In the genomic region with DNA sequence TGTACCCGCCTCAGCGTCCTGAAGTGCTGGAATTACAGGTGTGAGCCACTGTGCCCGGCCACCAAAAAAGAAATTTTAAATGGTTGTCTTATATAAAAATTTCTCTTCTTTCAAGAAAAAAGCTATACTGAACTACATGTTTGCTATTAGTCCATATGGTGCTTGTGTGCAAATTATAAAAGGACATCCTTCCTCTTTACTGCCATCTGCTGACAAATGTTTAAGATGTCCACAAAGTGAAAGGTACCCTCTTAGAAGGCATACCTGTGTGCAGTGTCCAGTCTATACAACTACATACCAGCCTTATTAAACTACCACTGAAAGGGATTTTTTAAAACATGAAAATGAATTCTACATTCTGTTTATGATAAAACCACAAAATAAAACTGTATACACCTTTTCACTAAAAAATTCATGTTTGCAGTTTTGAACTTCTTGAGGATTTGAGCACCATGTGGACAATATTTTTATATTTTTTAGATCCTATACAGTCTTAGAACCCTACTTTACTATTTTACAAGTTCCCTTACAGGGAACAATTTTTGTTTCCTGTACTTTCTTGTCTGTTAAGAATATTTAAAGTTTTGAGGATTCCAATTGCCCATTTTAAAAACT, we compare ENCODE assay signal across 8 cellular contexts. TPM values are rescaled to one million over a fixed set of nuclear protein-coding genes. Genes with fewer than 3 reads are reported as not detected.
DNase-seq lines count a peak whose midpoint lies in the region; ATAC-seq and TF ChIP-seq lines count a peak whose summit lies in the region.

No MANE protein-coding gene starts in this region.

- H3K9me3 ChIP-seq in tibial nerve = no peaks in the 10 kb centered on the region

- TF ChIP-seq CTCF in foreskin keratinocyte (conservative IDR thresholded peaks at IDR 0.05) (peak; percentile 60), tibial nerve (IDR thresholded peaks at IDR 0.05) (peak in 1 of 5 experiments; percentile 21)

- H3K4me3 ChIP-seq in tibial nerve = no peak overlapping the region

- H3K36me3 ChIP-seq in tibial nerve = peaks cover 0 to 58% (median 14%) of the 10 kb centered on the region in 3 donors

- TF ChIP-seq EP300 in tibial nerve (IDR thresholded peaks at IDR 0.05) = no peak

- intact Hi-C loops in activated CD4-positive, alpha-beta memory T cell treated with anti-CD3 and anti-CD28 coated beads for 36 hours (cut with micrococcal nuclease) = loop anchor here (2.0 kb wide), 2 partner anchors 64 to 254 kb away; partner anchors contain the start of gene ARID4A

- POLR2A ChIA-PET in activated CD4-positive, alpha-beta memory T cell treated with anti-CD3 and anti-CD28 coated beads for 36 hours (lab: Charles Lee) = no interaction called here

- no peaks in the 10 kb centered on the region for H3K9me3 Mint-ChIP-seq in activated CD4-positive, alpha-beta memory T cell treated with anti-CD3 and anti-CD28 coated beads for 36 hours

- peak; percentile 9 for DNase-seq in DMS79 (lab: John Stamatoyannopoulos, UW)
- peak; percentile 12 for DNase-seq in HuH-7.5 (ENCODE audit: low spot score)
- peak; percentile 50 for DNase-seq in RKO (ENCODE audit: low spot score)
- peak in 1 of 2 donors; percentile 23 for DNase-seq in foreskin keratinocyte
- no peak for DNase-seq in activated CD4-positive, alpha-beta memory T cell treated with anti-CD3 and anti-CD28 coated beads for 36 hours
- no peak for DNase-seq in mucosa of gallbladder (ENCODE audit: low spot score)
- no peak for DNase-seq in tibial nerve (ENCODE audit: low spot score in 2 of 2)

- peaks cover 29% of the 10 kb centered on the region for H3K36me3 Mint-ChIP-seq in activated CD4-positive, alpha-beta memory T cell treated with anti-CD3 and anti-CD28 coated beads for 36 hours

- peak; percentile 78 for ATAC-seq in foreskin keratinocyte
- no peak for ATAC-seq in GM18505 (IDR thresholded peaks at IDR 0.05; ENCODE audit: unreplicated experiment)

- H3K4me1 ChIP-seq in foreskin keratinocyte (no peaks in the 10 kb centered on the region), tibial nerve (no peaks in the 10 kb centered on the region)

- no peaks in the 10 kb centered on the region for H3K27me3 Mint-ChIP-seq in activated CD4-positive, alpha-beta memory T cell treated with anti-CD3 and anti-CD28 coated beads for 36 hours

- H3K4me3 Mint-ChIP-seq in activated CD4-positive, alpha-beta memory T cell treated with anti-CD3 and anti-CD28 coated beads for 36 hours = no peak overlapping the region

- H3K4me1 Mint-ChIP-seq in activated CD4-positive, alpha-beta memory T cell treated with anti-CD3 and anti-CD28 coated beads for 36 hours (ENCODE audit: low read depth) = peaks cover 7% of the 10 kb centered on the region

- CTCF ChIA-PET in activated CD4-positive, alpha-beta memory T cell treated with anti-CD3 and anti-CD28 coated beads for 36 hours (lab: Charles Lee) = interaction anchor here (0.7 to 1.2 kb wide), 2 partner anchors 13 to 34 kb away, joined by 3 read pairs; no protein-coding TSS in a partner anchor

- H3K27me3 ChIP-seq in foreskin keratinocyte (no peaks in the 10 kb centered on the region), tibial nerve (no peaks in the 10 kb centered on the region)

- 85 to 94% methylated on average over 3 of the region's 3 CpGs for WGBS in tibial nerve, 2 donors

- no peak overlapping the region for H3K27ac Mint-ChIP-seq in activated CD4-positive, alpha-beta memory T cell treated with anti-CD3 and anti-CD28 coated beads for 36 hours

- TF ChIP-seq POLR2A in GM18505 (IDR thresholded peaks at IDR 0.05; ENCODE audit: borderline replicate concordance, extremely low read depth, insufficient read depth, insufficient read length) (no peak), tibial nerve (IDR thresholded peaks at IDR 0.05) (no peak)

- H3K27ac ChIP-seq in foreskin keratinocyte (no peak overlapping the region), tibial nerve (no peak overlapping the region)

RNA-seq across cellular contexts. Expression of gene TOMM20L, which starts 32.8 kb away (rescaled TPM):
- not detected in 2 replicates for total RNA-seq in foreskin keratinocyte
- polyA plus RNA-seq in foreskin keratinocyte = not detected in 2 replicates
- total RNA-seq in activated CD4-positive, alpha-beta memory T cell treated with anti-CD3 and anti-CD28 coated beads for 36 hours = not detected
- total RNA-seq in mucosa of gallbladder = not detected
- 1 to 10 TPM in 1 of 4 donors, not detected in 3; 2.2 TPM for total RNA-seq in tibial nerve

Comparison
In these comparisons a context has a peak if more than half of its experiments do, and no peak if none do; other contexts are left out.
1. DNase-seq: peak in DMS79 (single experiment), HuH-7.5 (single experiment) and RKO (single experiment); none in activated CD4-positive, alpha-beta memory T cell treated with anti-CD3 and anti-CD28 coated beads for 36 hours (single experiment), mucosa of gallbladder (single experiment) and tibial nerve (0 of 2).